1 cellular context compared by ENCODE assay signal in the genomic region with DNA sequence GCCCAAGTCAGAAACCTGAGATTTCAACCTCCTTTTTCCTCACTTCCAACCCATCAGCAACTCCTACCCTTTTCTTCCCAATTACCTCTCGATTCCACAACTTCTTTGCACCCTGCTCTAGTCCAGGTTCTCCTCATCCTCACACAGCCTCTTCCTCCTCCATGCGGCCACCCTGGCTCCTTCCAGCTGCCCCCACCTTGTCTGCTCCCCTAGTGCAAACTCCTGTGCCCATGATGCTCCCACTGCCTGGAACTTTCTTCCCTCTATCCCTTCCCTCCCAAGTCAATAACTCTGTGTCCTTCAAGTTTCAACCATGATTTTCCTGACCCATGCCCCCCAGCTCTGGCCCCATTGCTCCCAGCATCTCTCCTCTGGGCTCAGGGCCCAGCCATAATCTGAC.
TF ChIP-seq lines count a peak whose summit lies in the region.

No MANE protein-coding gene starts in this region.

TF ChIP-seq in H1, 55 proteins besides CTCF, POLR2A, EP300 and RAD21:
- no peak for TF ChIP-seq GTF2F1 (IDR thresholded peaks at IDR 0.05; ENCODE audit: borderline replicate concordance, low read depth, low read length)
- TF ChIP-seq MAFK (IDR thresholded peaks at IDR 0.05; ENCODE audit: low read depth, low read length), result no peak
- TF ChIP-seq, protein P1, sequence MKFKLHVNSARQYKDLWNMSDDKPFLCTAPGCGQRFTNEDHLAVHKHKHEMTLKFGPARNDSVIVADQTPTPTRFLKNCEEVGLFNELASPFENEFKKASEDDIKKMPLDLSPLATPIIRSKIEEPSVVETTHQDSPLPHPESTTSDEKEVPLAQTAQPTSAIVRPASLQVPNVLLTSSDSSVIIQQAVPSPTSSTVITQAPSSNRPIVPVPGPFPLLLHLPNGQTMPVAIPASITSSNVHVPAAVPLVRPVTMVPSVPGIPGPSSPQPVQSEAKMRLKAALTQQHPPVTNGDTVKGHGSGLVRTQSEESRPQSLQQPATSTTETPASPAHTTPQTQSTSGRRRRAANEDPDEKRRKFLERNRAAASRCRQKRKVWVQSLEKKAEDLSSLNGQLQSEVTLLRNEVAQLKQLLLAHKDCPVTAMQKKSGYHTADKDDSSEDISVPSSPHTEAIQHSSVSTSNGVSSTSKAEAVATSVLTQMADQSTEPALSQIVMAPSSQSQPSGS (IDR thresholded peaks at IDR 0.05; ENCODE audit: low read length), result no peak
- TF ChIP-seq SP1 (IDR thresholded peaks at IDR 0.05; ENCODE audit: low read depth, low read length), result no peak
- TF ChIP-seq TAF7 (optimal IDR thresholded peaks at IDR 0.05; ENCODE audit: borderline replicate concordance, low read depth, low read length), result no peak
- TF ChIP-seq, protein P2, sequence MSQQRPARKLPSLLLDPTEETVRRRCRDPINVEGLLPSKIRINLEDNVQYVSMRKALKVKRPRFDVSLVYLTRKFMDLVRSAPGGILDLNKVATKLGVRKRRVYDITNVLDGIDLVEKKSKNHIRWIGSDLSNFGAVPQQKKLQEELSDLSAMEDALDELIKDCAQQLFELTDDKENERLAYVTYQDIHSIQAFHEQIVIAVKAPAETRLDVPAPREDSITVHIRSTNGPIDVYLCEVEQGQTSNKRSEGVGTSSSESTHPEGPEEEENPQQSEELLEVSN (IDR thresholded peaks at IDR 0.05), result no peak
- no peak for TF ChIP-seq EGR1 (IDR thresholded peaks at IDR 0.05; ENCODE audit: borderline replicate concordance, low read depth, low read length)
- no peak for TF ChIP-seq SAP30 (IDR thresholded peaks at IDR 0.05; ENCODE audit: insufficient read depth, insufficient replicate concordance, low read length)
- no peak for TF ChIP-seq RXRA (IDR thresholded peaks at IDR 0.05; ENCODE audit: insufficient read depth, low read depth, low read length)
- TF ChIP-seq, protein P3, sequence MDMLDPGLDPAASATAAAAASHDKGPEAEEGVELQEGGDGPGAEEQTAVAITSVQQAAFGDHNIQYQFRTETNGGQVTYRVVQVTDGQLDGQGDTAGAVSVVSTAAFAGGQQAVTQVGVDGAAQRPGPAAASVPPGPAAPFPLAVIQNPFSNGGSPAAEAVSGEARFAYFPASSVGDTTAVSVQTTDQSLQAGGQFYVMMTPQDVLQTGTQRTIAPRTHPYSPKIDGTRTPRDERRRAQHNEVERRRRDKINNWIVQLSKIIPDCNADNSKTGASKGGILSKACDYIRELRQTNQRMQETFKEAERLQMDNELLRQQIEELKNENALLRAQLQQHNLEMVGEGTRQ (IDR thresholded peaks at IDR 0.05; ENCODE audit: low read length), result no peak
- TF ChIP-seq SIN3A (conservative IDR thresholded peaks at IDR 0.05 in 1 of 2, IDR thresholded peaks at IDR 0.05 in 1 of 2; ENCODE audit: low read depth in 1 of 2, low read length in 2 of 2), result no peak
- TF ChIP-seq GABPA (IDR thresholded peaks at IDR 0.05; ENCODE audit: borderline replicate concordance, insufficient read depth, low read length), result no peak
- no peak for TF ChIP-seq CEBPB (IDR thresholded peaks at IDR 0.05; ENCODE audit: low read depth, low read length)
- TF ChIP-seq BCL11A (IDR thresholded peaks at IDR 0.05; ENCODE audit: low read depth in 2 of 2, low read length in 2 of 2), result no peak
- no peak for TF ChIP-seq HDAC2 (IDR thresholded peaks at IDR 0.05; ENCODE audit: borderline replicate concordance in 1 of 2, low read depth in 2 of 2, low read length in 2 of 2)
- TF ChIP-seq CBX5 (IDR thresholded peaks at IDR 0.05; ENCODE audit: low read depth, low read length), result no peak
- no peak for TF ChIP-seq CREB1 (IDR thresholded peaks at IDR 0.05)
TF ChIP-seq in H1: peak in this region for 0.
